Comparison of ENCODE assay signal across 1 cellular context in the genomic region with DNA sequence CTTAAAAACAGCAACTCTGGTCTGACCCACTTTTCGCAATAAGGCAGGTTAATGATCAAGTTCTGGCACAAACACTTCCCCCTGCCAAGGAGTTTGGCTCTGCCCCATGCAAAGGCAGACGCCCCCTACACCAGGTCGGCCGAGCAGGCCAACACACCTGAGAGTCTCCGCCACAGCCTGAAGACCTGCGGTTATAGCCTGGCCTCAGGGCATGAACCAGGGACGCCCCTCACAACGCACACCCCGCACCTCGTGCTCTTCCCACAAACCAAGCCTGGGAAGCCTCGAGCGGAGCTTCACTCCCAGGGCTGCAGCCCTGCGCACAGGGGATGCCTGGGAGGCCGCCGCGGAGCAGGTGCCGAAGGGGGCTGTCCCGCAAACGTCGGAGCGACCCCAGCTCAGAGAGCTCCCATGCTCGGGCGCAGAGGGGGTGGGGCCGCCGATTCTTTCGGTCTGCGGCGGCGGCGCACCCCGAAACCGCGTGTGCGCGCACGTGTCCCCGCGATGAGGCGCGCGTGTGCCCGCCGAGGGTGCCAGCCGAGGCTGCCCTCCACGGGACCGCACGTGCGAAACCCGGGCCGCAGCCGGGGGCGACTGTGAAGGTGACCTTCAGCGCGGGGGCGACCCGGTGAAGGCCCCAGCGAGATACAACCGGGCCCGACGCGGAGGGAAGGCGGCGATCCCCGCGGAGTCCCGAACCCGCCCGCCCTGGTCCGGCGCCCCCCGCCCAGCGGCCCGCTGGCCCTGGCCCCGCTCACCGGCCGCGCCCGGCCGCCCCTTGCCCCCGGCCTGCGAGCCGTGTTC.
TF ChIP-seq lines count a peak whose summit lies in the region.

No MANE protein-coding gene starts in this region.

TF ChIP-seq in liver, 16 proteins besides CTCF, POLR2A, EP300 and RAD21 (continued from another document):
- TF ChIP-seq, protein P1, sequence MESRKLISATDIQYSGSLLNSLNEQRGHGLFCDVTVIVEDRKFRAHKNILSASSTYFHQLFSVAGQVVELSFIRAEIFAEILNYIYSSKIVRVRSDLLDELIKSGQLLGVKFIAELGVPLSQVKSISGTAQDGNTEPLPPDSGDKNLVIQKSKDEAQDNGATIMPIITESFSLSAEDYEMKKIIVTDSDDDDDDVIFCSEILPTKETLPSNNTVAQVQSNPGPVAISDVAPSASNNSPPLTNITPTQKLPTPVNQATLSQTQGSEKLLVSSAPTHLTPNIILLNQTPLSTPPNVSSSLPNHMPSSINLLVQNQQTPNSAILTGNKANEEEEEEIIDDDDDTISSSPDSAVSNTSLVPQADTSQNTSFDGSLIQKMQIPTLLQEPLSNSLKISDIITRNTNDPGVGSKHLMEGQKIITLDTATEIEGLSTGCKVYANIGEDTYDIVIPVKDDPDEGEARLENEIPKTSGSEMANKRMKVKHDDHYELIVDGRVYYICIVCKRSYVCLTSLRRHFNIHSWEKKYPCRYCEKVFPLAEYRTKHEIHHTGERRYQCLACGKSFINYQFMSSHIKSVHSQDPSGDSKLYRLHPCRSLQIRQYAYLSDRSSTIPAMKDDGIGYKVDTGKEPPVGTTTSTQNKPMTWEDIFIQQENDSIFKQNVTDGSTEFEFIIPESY (IDR thresholded peaks at IDR 0.05): no peak
- TF ChIP-seq GABPA (IDR thresholded peaks at IDR 0.05 in 1 of 2, conservative IDR thresholded peaks at IDR 0.05 in 1 of 2): peak in 1 of 2 donors; percentile 38
- TF ChIP-seq JUND (IDR thresholded peaks at IDR 0.05): peak; percentile 28 to 36
- TF ChIP-seq NR2F2 (IDR thresholded peaks at IDR 0.05): peak; percentile 37
